7 cellular contexts compared by ENCODE assay signal in the genomic region with DNA sequence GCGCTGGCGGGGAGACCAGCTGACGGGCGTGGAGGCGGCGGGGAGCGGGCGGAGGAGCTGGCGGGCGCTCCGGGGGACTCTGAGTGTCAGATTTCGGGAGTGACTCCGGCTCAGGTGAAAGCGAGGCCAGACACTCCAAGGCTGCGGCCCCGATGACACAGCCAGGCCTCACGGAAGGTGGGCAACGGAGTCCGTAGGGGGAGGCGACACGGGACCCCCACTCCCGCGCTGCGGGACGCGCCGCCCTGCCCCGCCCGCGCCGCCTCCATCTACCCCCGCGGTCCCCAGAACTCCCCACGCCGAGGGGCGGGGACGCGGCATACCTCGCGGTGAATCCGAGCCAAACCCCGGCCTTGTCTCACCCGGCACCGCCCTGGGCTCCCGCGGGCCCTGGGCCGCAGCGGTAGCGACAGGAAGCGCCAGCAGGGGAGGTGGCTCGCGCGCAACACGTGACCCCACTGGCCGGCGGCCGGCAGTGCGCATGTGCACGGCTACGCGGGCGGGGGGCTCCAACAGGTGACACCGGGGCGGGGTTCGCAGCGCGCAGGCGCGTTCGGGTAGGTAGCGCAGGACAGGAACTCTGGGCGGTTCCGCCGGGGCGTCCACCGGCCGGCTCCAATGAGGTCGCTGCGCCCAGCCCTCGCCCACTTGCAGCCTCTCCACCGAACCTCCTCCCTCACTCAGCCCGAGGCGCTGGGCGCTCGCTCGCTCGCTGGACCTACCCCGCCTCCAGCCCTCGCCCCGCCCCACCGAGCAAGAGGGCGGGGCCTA. TPM values are rescaled to one million over a fixed set of nuclear protein-coding genes. Genes with fewer than 3 reads are reported as not detected.
DNase-seq lines count a peak whose midpoint lies in the region; ATAC-seq, FAIRE-seq and TF ChIP-seq lines count a peak whose summit lies in the region.

A gene with protein sequence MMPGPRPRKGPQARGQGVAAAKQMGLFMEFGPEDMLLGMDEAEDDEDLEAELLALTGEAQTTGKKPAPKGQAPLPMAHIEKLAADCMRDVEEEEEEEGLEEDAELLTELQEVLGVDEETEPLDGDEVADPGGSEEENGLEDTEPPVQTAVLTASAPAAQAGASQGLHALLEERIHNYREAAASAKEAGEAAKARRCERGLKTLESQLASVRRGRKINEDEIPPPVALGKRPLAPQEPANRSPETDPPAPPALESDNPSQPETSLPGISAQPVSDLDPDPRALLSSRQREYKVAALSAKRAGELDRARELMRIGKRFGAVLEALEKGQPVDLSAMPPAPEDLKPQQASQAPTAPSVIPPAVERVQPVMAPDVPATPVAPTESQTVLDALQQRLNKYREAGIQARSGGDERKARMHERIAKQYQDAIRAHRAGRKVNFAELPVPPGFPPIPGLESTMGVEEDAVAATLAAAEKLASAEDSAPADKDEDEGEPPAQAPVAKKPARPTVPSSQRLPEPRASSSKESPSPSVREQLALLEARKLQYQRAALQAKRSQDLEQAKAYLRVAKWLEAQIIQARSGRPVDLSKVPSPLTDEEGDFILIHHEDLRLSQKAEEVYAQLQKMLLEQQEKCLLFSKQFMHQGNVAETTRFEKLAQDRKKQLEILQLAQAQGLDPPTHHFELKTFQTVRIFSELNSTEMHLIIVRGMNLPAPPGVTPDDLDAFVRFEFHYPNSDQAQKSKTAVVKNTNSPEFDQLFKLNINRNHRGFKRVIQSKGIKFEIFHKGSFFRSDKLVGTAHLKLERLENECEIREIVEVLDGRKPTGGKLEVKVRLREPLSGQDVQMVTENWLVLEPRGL (minus strand): TSS at position 460 of the 771 bp plus-strand sequence. CDS start 1,585 bp downstream, outside the sequence.

- H3K4me3 ChIP-seq in astrocyte of the cerebellum (ENCODE audit: low read depth, low read length): peak within 1 kb of the TSS; percentile 97

- DNase-seq in GM18507 (ENCODE audit: extremely low spot score, insufficient read length, low read depth): peak; percentile 100
- DNase-seq in NCI-H2029 treated with DMSO at 0.1 percent for 48 hours (lab: John Stamatoyannopoulos, UW): peak; percentile 99
- DNase-seq in T-helper 9 cell: peak; percentile 97
- peak; percentile 93 for DNase-seq in astrocyte of the cerebellum (ENCODE audit: low read depth)
- peak; percentile 99 for DNase-seq in hepatic stellate cell (ENCODE audit: low spot score)
- DNase-seq in renal cortical epithelial cell (ENCODE audit: low read depth): peak; percentile 94

- in situ Hi-C loops in astrocyte of the cerebellum (cut with HindIII; ENCODE audit: low sequenced_read_pairs): no loop called here

- peak; percentile 9 for TF ChIP-seq CTCF in astrocyte of the cerebellum (IDR thresholded peaks at IDR 0.05; ENCODE audit: low read depth, low read length, missing control alignments)

- peak; percentile 95 for FAIRE-seq in GM18507 (lab: Jason Lieb, UNC)

- ATAC-seq in HG02981 (IDR thresholded peaks at IDR 0.05; ENCODE audit: unreplicated experiment): peak; percentile 90

RNA-seq across cellular contexts. Expression of the gene that starts here (rescaled TPM):
- 33.5 and 35.3 TPM in 2 replicates for total RNA-seq in renal cortical epithelial cell

Comparison
In these comparisons a context has a peak if more than half of its experiments do, and no peak if none do; other contexts are left out.
1. Peak in every context shown above with its lines: DNase-seq, ATAC-seq and H3K4me3 ChIP-seq.